In genomic region chr17:41417576-41418015, GRCh38 we compare ENCODE assay signal across 11 cellular contexts. TPM values are rescaled to one million over a fixed set of nuclear protein-coding genes. Genes with fewer than 3 reads are reported as not detected.
DNase-seq lines count a peak whose midpoint lies in the region; ATAC-seq and TF ChIP-seq lines count a peak whose summit lies in the region.
"Had no signal": no experiment of that assay in that cellular context is flagged by ENCODE, and none has a peak within 500 bp of the region (broad histone marks: within the 10 kb centered on the region; RNA-seq: fewer than 3 reads in every experiment).

No MANE protein-coding gene starts in this region.

- H3K4me1 ChIP-seq in smooth muscle cell (ENCODE audit: low read depth) = no peaks in the 10 kb centered on the region

- H3K4me2 ChIP-seq in smooth muscle cell = no peak overlapping the region

- peak; percentile 27 for DNase-seq in SIG-M5 treated with dmso at 0.1 percent for 504 hours (lab: John Stamatoyannopoulos, UW; ENCODE audit: unreplicated experiment)
- no peak for DNase-seq in SIG-M5 (lab: John Stamatoyannopoulos, UW)
- peak; percentile 30 for DNase-seq in NAMALWA (ENCODE audit: low spot score)
- DNase-seq in epithelial cell of esophagus (ENCODE audit: low read depth) = peak; percentile 88
- DNase-seq in smooth muscle cell (lab: John Stamatoyannopoulos, UW; ENCODE audit: unreplicated experiment) = no peak
- no peak for DNase-seq in NCI-H526 treated with DMSO at 0.1 percent for 48 hours (lab: John Stamatoyannopoulos, UW)
- DNase-seq: CD8-positive, alpha-beta T cell; hippocampal formation had no signal

- no peaks in the 10 kb centered on the region for H4K20me1 ChIP-seq in smooth muscle cell (ENCODE audit: low read depth)

- H2AFZ ChIP-seq in smooth muscle cell (ENCODE audit: low read depth) = no peak overlapping the region

- no peaks in the 10 kb centered on the region for H3K79me2 ChIP-seq in smooth muscle cell (ENCODE audit: low read depth)

- TF ChIP-seq CTCF in epithelial cell of esophagus (IDR thresholded peaks at IDR 0.05; ENCODE audit: insufficient read depth, low read depth, low read length, missing control alignments) = peak; percentile 49
- peak; percentile 31 for TF ChIP-seq CTCF in smooth muscle cell (IDR thresholded peaks at IDR 0.05; ENCODE audit: borderline replicate concordance, insufficient read depth, poor library complexity, severe bottlenecking)

- no peaks in the 10 kb centered on the region for H3K9me3 ChIP-seq in smooth muscle cell (replicated peaks; ENCODE audit: low read depth)

- H3K27me3 ChIP-seq in smooth muscle cell (ENCODE audit: low read depth) = no peaks in the 10 kb centered on the region

- H3F3A ChIP-seq in smooth muscle cell (ENCODE audit: low read depth) = no peaks in the 10 kb centered on the region

- H3K27ac ChIP-seq in smooth muscle cell (ENCODE audit: low read depth) = peak overlapping the region; percentile 48

- 50% methylated on average over 4 of the region's 4 CpGs for WGBS in smooth muscle cell (ENCODE audit: low lambda C conversion rate)

- no peak overlapping the region for H3K9ac ChIP-seq in smooth muscle cell (ENCODE audit: low read depth)

- H3K4me3 ChIP-seq in epithelial cell of esophagus (ENCODE audit: low read length) (no peak overlapping the region), smooth muscle cell (no peak overlapping the region)

- H3K36me3 ChIP-seq in smooth muscle cell (ENCODE audit: low read depth) = no peaks in the 10 kb centered on the region

- ATAC-seq in GM21825 (IDR thresholded peaks at IDR 0.05; ENCODE audit: unreplicated experiment) (no peak), GM21717 (IDR thresholded peaks at IDR 0.05; ENCODE audit: unreplicated experiment) (no peak)
- ATAC-seq: CD8-positive, alpha-beta T cell had no signal

RNA-seq across cellular contexts. Expression of gene KRT37, which starts 6.8 kb away (rescaled TPM):
- total RNA-seq in smooth muscle cell = 0.18 and 0.40 TPM in 2 replicates
- polyA plus RNA-seq in smooth muscle cell = not detected in 2 replicates
- total RNA-seq: CD8-positive, alpha-beta T cell; NCI-H460 had no signal

RNA-seq across cellular contexts. Expression of gene KRT31, which starts 20.2 kb away (rescaled TPM):
- total RNA-seq in smooth muscle cell = not detected in 2 replicates
- polyA plus RNA-seq in smooth muscle cell = not detected in 2 replicates
- total RNA-seq: CD8-positive, alpha-beta T cell; NCI-H460 had no signal

RNA-seq across cellular contexts. Expression of gene KRT38, which starts 23.2 kb away (rescaled TPM):
- total RNA-seq in smooth muscle cell = not detected in 2 replicates
- polyA plus RNA-seq in smooth muscle cell = not detected in 2 replicates
- total RNA-seq: CD8-positive, alpha-beta T cell; NCI-H460 had no signal

RNA-seq across cellular contexts. Expression of gene KRT34, which starts 35.5 kb away (rescaled TPM):
- 18.6 and 23.1 TPM in 2 replicates for total RNA-seq in smooth muscle cell
- polyA plus RNA-seq in smooth muscle cell = 5.3 and 8.5 TPM in 2 replicates
- total RNA-seq: CD8-positive, alpha-beta T cell had no signal

RNA-seq across cellular contexts. Expression of gene KRT33B, which starts 48.0 kb away (rescaled TPM):
- 2.3 and 2.7 TPM in 2 replicates for total RNA-seq in smooth muscle cell
- polyA plus RNA-seq in smooth muscle cell = 1.1 and 1.8 TPM in 2 replicates
- total RNA-seq: CD8-positive, alpha-beta T cell; NCI-H460 had no signal

Comparison
In these comparisons a context has a peak if more than half of its experiments do, and no peak if none do; other contexts are left out.
1. DNase-seq: peak in SIG-M5 treated with dmso at 0.1 percent for 504 hours (single experiment), NAMALWA (single experiment) and epithelial cell of esophagus (single experiment); none in SIG-M5 (single experiment), smooth muscle cell (single experiment) and NCI-H526 treated with DMSO at 0.1 percent for 48 hours (single experiment).